Comparison of ENCODE assay signal across 25 cellular contexts in genomic region chr2:38627400-38627799, GRCh38.
"Had no signal": no experiment of that assay in that cellular context is flagged by ENCODE, and none has a peak within 500 bp of the region (broad histone marks: within the 10 kb centered on the region; RNA-seq: fewer than 3 reads in every experiment).

No MANE protein-coding gene starts in this region.

- H3K36me3 ChIP-seq: ascending aorta had no signal

- H3K27me3 Mint-ChIP-seq: activated CD8-positive, alpha-beta T cell treated with anti-CD3 and anti-CD28 coated beads for 36 hours; activated naive CD4-positive, alpha-beta T cell treated with anti-CD3 and anti-CD28 coated beads, Interleukin-2, amount 50 U/mL, for 24 hours; central memory CD8-positive, alpha-beta T cell; T-cell had no signal

- H3K4me1 Mint-ChIP-seq: brain had no signal

- H3K4me3 Mint-ChIP-seq: activated CD8-positive, alpha-beta T cell treated with anti-CD3 and anti-CD28 coated beads for 36 hours; activated naive CD4-positive, alpha-beta T cell treated with anti-CD3 and anti-CD28 coated beads, Interleukin-2, amount 50 U/mL, for 24 hours; brain; central memory CD8-positive, alpha-beta T cell; T-cell had no signal

- H3K9me3 Mint-ChIP-seq: activated CD8-positive, alpha-beta T cell treated with anti-CD3 and anti-CD28 coated beads for 36 hours; activated naive CD4-positive, alpha-beta T cell treated with anti-CD3 and anti-CD28 coated beads, Interleukin-2, amount 50 U/mL, for 24 hours; T-cell had no signal

- H3K27me3 ChIP-seq: ascending aorta had no signal

- H3K27ac ChIP-seq: KMS-11, SK-N-MC had no signal

- H3K9ac ChIP-seq: KMS-11 had no signal

- H3K4me3 ChIP-seq: ascending aorta, SK-N-MC had no signal

- H3K36me3 Mint-ChIP-seq: activated naive CD4-positive, alpha-beta T cell treated with anti-CD3 and anti-CD28 coated beads, Interleukin-2, amount 50 U/mL, for 24 hours; brain; T-cell had no signal

- H3K27ac Mint-ChIP-seq: activated CD8-positive, alpha-beta T cell treated with anti-CD3 and anti-CD28 coated beads for 36 hours; activated naive CD4-positive, alpha-beta T cell treated with anti-CD3 and anti-CD28 coated beads, Interleukin-2, amount 50 U/mL, for 24 hours; brain had no signal

- H3K4me2 ChIP-seq: KMS-11 had no signal

- ATAC-seq: Panc1, Right ventricle myocardium inferior had no signal

- DNase-seq: activated CD4-positive, alpha-beta T cell treated with anti-CD3 and anti-CD28 coated beads for 4 hours; activated CD8-positive, alpha-beta memory T cell treated with anti-CD3 and anti-CD28 coated beads, Interleukin-2, amount 50 U/mL, for 4 hours; activated CD8-positive, alpha-beta T cell treated with anti-CD3 and anti-CD28 coated beads for 36 hours; activated effector memory CD4-positive, alpha-beta T cell treated with Interleukin-2 at 50 U/mL for 16 hours; activated naive CD4-positive, alpha-beta T cell; MM.1S; NCI-H1105; NCI-H1694; NCI-H2029; NCI-H345; NCI-H510A; NCI-H526 treated with DMSO at 0.1 percent for 48 hours; NCI-H82; NK-92 treated with Interleukin-12 subunit alpha and Interleukin-12 subunit beta, amount 100 ng/mL, for 24 hours; OCI-M1; RPMI8226; T-cell had no signal
